In genomic region chr7:90346326-90347125, GRCh38 we compare ENCODE assay signal across 8 cellular contexts. TPM values are rescaled to one million over a fixed set of nuclear protein-coding genes. Genes with fewer than 3 reads are reported as not detected.
DNase-seq lines count a peak whose midpoint lies in the region; ATAC-seq and TF ChIP-seq lines count a peak whose summit lies in the region.

A gene with protein sequence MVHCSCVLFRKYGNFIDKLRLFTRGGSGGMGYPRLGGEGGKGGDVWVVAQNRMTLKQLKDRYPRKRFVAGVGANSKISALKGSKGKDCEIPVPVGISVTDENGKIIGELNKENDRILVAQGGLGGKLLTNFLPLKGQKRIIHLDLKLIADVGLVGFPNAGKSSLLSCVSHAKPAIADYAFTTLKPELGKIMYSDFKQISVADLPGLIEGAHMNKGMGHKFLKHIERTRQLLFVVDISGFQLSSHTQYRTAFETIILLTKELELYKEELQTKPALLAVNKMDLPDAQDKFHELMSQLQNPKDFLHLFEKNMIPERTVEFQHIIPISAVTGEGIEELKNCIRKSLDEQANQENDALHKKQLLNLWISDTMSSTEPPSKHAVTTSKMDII (plus strand): TSS chr7:90346716. CDS start chr7:90346742, 26 bp downstream.

- H3K36me3 Mint-ChIP-seq in CD4-positive, alpha-beta T cell (ENCODE audit: low read depth): peaks cover 30% of the 10 kb centered on the region

- peak within 1 kb of the TSS; percentile 99 for H3K27ac Mint-ChIP-seq in CD4-positive, alpha-beta T cell

- under 1% methylated on average over 37 of the region's 38 CpGs for WGBS in right lobe of liver (ENCODE audit: insufficient coverage, low coverage, low lambda C conversion rate, missing lambda C conversion rate)

- peak; percentile 92 to 94 (median 93) for DNase-seq in CD4-positive, alpha-beta T cell
- peak; percentile 95 for DNase-seq in NCI-H774 (lab: John Stamatoyannopoulos, UW)
- peak; percentile 94 to 96 for DNase-seq in activated CD4-positive, alpha-beta T cell treated with anti-CD3 and anti-CD28 coated beads, Interleukin-2, amount 50 U/mL, for 48 hours
- peak; percentile 85 to 95 (median 91) for DNase-seq in dorsolateral prefrontal cortex
- DNase-seq in right lobe of liver: peak; percentile 94 to 97 (median 96)
- peak; percentile 94 to 97 for DNase-seq in stimulated activated CD4-positive, alpha-beta T cell treated with anti-CD3 and anti-CD28 coated beads, Interleukin-4, amount 100 ng/mL, for 4 hours

- H3K4me1 ChIP-seq in right lobe of liver: peaks cover 0 to 14% (median 4%) of the 10 kb centered on the region in 4 donors

- CTCF ChIA-PET in CD4-positive, alpha-beta T cell (lab: Charles Lee): interaction anchor here (0.8 to 1.5 kb wide), 3 partner anchors 24 to 81 kb away, joined by 3 to 6 read pairs (median 3); partner anchors contain the start of gene CLDN12

- TF ChIP-seq POLR2A in right lobe of liver (IDR thresholded peaks at IDR 0.05): peak; percentile 90

- H3K4me3 Mint-ChIP-seq in CD4-positive, alpha-beta T cell: peak within 1 kb of the TSS; percentile 98

- ATAC-seq in CD4-positive, alpha-beta T cell (ENCODE audit: poor library complexity): peak; percentile 91
- ATAC-seq in GM19397 (IDR thresholded peaks at IDR 0.05; ENCODE audit: unreplicated experiment): peak; percentile 98
- ATAC-seq in HG03571 (IDR thresholded peaks at IDR 0.05; ENCODE audit: unreplicated experiment): peak; percentile 98
- peak; percentile 96 to 99 (median 98) for ATAC-seq in right lobe of liver

- POLR2A ChIA-PET in CD4-positive, alpha-beta T cell (lab: Charles Lee): interaction anchor here (1.0 to 1.4 kb wide), 3 partner anchors 10 to 1899 kb away, joined by 3 to 9 read pairs (median 4); partner anchors contain the start of genes ANKIB1, CLDN12 and KRIT1

- no peaks in the 10 kb centered on the region for H3K9me3 ChIP-seq in CD4-positive, alpha-beta T cell (ENCODE audit: control insufficient read depth, low read length)
- no peaks in the 10 kb centered on the region for H3K9me3 ChIP-seq in right lobe of liver

- no peaks in the 10 kb centered on the region for H3K27me3 ChIP-seq in CD4-positive, alpha-beta T cell (ENCODE audit: control insufficient read depth, insufficient read depth, low read length)
- H3K27me3 ChIP-seq in dorsolateral prefrontal cortex (no peaks in the 10 kb centered on the region), right lobe of liver (no peaks in the 10 kb centered on the region)

- intact Hi-C loops in CD4-positive, alpha-beta T cell (cut with DNase I, micrococcal nuclease): loop anchor here (1.0 to 5.0 kb wide), 3 partner anchors 57 to 99 kb away; partner anchors contain the start of genes CFAP69 (in 2 of the 2) and CLDN12 (in 1 of the 2)
- intact Hi-C loops in dorsolateral prefrontal cortex (cut with DNase I) (loop anchor here (1.0 to 5.0 kb wide), 2 partner anchors 57 to 99 kb away; partner anchors contain the start of genes CFAP69 (in 2 of the 2) and CLDN12 (in 2 of the 2)), right lobe of liver (cut with DNase I) (no loop called here)

- H3K4me1 Mint-ChIP-seq in CD4-positive, alpha-beta T cell (ENCODE audit: low read depth): peaks cover 61% of the 10 kb centered on the region

- no peaks in the 10 kb centered on the region for H3K9me3 Mint-ChIP-seq in CD4-positive, alpha-beta T cell

- peak within 1 kb of the TSS; percentile 64 to 98 (median 86) for H3K4me3 ChIP-seq in dorsolateral prefrontal cortex
- H3K4me3 ChIP-seq in right lobe of liver: peak within 1 kb of the TSS; percentile 66 to 84 (median 74)

- no peaks in the 10 kb centered on the region for H3K36me3 ChIP-seq in right lobe of liver

- TF ChIP-seq CTCF in CD4-positive, alpha-beta T cell (IDR thresholded peaks at IDR 0.05): peak; percentile 86
- TF ChIP-seq CTCF in dorsolateral prefrontal cortex (IDR thresholded peaks at IDR 0.05 in 54 of 56, conservative IDR thresholded peaks at IDR 0.05 in 2 of 56; ENCODE audit: low read depth in 1 of 56, partially characterized antibody in 56 of 56): peak; percentile 50 to 92 (median 83)
- TF ChIP-seq CTCF in right lobe of liver (IDR thresholded peaks at IDR 0.05): peak; percentile 64 to 75 (median 70)

- H3K27ac ChIP-seq in CD4-positive, alpha-beta T cell (ENCODE audit: low read depth, low read length): peak within 1 kb of the TSS; percentile 86
- H3K27ac ChIP-seq in dorsolateral prefrontal cortex: peak within 1 kb of the TSS in 58 of 59 donors; percentile 21 to 93 (median 79)
- H3K27ac ChIP-seq in right lobe of liver: peak within 1 kb of the TSS; percentile 85 to 96 (median 95)

- no peaks in the 10 kb centered on the region for H3K27me3 Mint-ChIP-seq in CD4-positive, alpha-beta T cell

RNA-seq across cellular contexts. Expression of the gene that starts here (rescaled TPM):
- 10 to 100 TPM; 11.8 to 13.7 TPM for total RNA-seq in CD4-positive, alpha-beta T cell
- total RNA-seq in dorsolateral prefrontal cortex (10 to 100 TPM; 14.6 to 41.8 (median 31.1) TPM), right lobe of liver (10 to 100 TPM; 16.1 to 21.8 (median 18.7) TPM)

Comparison
In these comparisons a context has a peak if more than half of its experiments do, and no peak if none do; other contexts are left out.
1. Peak in every context shown above with its lines: DNase-seq, ATAC-seq, H3K4me3 ChIP-seq and H3K27ac ChIP-seq.
2. intact Hi-C loops: an anchor here in CD4-positive, alpha-beta T cell (1.0 to 5.0 kb wide) and dorsolateral prefrontal cortex (1.0 to 5.0 kb wide); none called in right lobe of liver.